8 cellular contexts compared by ENCODE assay signal in genomic region chr1:165827199-165828102, GRCh38. TPM values are rescaled to one million over a fixed set of nuclear protein-coding genes. Genes with fewer than 3 reads are reported as not detected.
A peak's percentile ranks its signal among the peaks of the same experiment; 100 is the strongest.
DNase-seq lines count a peak whose midpoint lies in the region; ATAC-seq and TF ChIP-seq lines count a peak whose summit lies in the region.

UCK2 (plus strand) TSS chr1:165827614; CDS start chr1:165827834, 220 bp downstream.

- no peaks in the 10 kb centered on the region for H3K9me3 ChIP-seq in duodenal mucosa (ENCODE audit: control insufficient read depth in 1 of 2, low read length in 2 of 2)
- no peaks in the 10 kb centered on the region for H3K9me3 ChIP-seq in lower lobe of right lung

- H3K36me3 ChIP-seq in duodenal mucosa (ENCODE audit: control insufficient read depth in 1 of 2, insufficient read depth in 2 of 2, low read length in 2 of 2), result no peaks in the 10 kb centered on the region
- no peaks in the 10 kb centered on the region for H3K36me3 ChIP-seq in lower lobe of right lung

- H3K27me3 ChIP-seq in duodenal mucosa (ENCODE audit: control insufficient read depth in 1 of 2, insufficient read depth in 2 of 2, low read length in 2 of 2) (no peaks in the 10 kb centered on the region), lower lobe of right lung (ENCODE audit: low read depth) (no peaks in the 10 kb centered on the region)

- peak; percentile 15 for TF ChIP-seq CTCF in lower lobe of right lung (IDR thresholded peaks at IDR 0.05)

- H3K4me1 ChIP-seq in duodenal mucosa (ENCODE audit: control insufficient read depth in 1 of 2, insufficient read depth in 2 of 2, low read length in 2 of 2), result peaks cover 11 to 13% of the 10 kb centered on the region in 2 donors
- H3K4me1 ChIP-seq in lower lobe of right lung, result peaks cover 19% of the 10 kb centered on the region

- peak within 1 kb of the TSS; percentile 81 for H3K27ac ChIP-seq in duodenal mucosa (ENCODE audit: low read depth, low read length)
- H3K27ac ChIP-seq in lower lobe of right lung, result peak within 1 kb of the TSS; percentile 84

- ATAC-seq in GM19035 (IDR thresholded peaks at IDR 0.05; ENCODE audit: unreplicated experiment) (peak; percentile 74), HG03280 (IDR thresholded peaks at IDR 0.05; ENCODE audit: unreplicated experiment) (peak; percentile 68), lower lobe of right lung (peak; percentile 93 to 96)

- H3K4me3 ChIP-seq in duodenal mucosa (ENCODE audit: low read depth in 1 of 2, low read length in 2 of 2) (peak within 1 kb of the TSS; percentile 88 to 96), lower lobe of right lung (peak within 1 kb of the TSS; percentile 86)

- peak within 1 kb of the TSS; percentile 81 for H3K9ac ChIP-seq in duodenal mucosa (ENCODE audit: low read depth in 1 of 2, low read length in 2 of 2)

- intact Hi-C loops in lower lobe of right lung (cut with DNase I), result no loop called here

- peak; percentile 16 to 89 (median 77) for DNase-seq in C1 segment of cervical spinal cord (lab: John Stamatoyannopoulos, UW)
- DNase-seq in NCI-H524 (lab: John Stamatoyannopoulos, UW), result peak; percentile 49 to 72
- peak; percentile 38 for DNase-seq in activated CD4-positive, alpha-beta T cell treated with anti-CD3 and anti-CD28 coated beads, Interleukin-2, amount 50 U/mL, for 1 hour
- peak; percentile 81 for DNase-seq in lower lobe of right lung
- DNase-seq in stimulated activated CD4-positive, alpha-beta T cell treated with anti-CD3 and anti-CD28 coated beads, TNF-alpha, amount 100 ng/mL, for 4 hours (ENCODE audit: low read depth in 3 of 3), result peak; percentile 21 to 57 (median 43)

RNA-seq across cellular contexts. Expression of gene UCK2, which starts in this region (rescaled TPM):
- total RNA-seq in lower lobe of right lung, result 8.3 TPM

Comparison
In these comparisons a context has a peak if more than half of its experiments do, and no peak if none do; other contexts are left out.
1. Peak in every context shown above with its lines: DNase-seq, ATAC-seq, H3K4me3 ChIP-seq and H3K27ac ChIP-seq.